Comparison of ENCODE assay signal across 12 cellular contexts in the genomic region with DNA sequence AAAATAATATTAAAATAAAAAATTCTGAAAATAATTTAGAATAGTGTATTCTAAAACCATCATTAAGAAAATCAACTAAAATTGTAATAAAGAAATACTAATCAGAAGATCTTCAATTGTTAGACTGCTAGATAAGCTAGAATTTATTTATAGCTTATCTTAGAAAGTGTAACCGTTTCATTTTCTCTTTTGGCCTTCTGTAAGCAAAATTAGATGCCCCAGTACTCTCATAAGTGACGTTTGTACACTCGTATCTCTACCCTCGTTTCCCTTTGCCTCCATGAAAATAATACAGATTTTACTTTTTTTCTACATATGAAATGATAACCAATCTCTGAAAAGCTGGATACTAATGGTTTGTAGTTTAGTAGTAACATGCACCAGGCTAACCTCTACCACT. TPM values are rescaled to one million over a fixed set of nuclear protein-coding genes. Genes with fewer than 3 reads are reported as not detected.
A peak's percentile ranks its signal among the peaks of the same experiment; 100 is the strongest.
DNase-seq lines count a peak whose midpoint lies in the region; ATAC-seq and TF ChIP-seq lines count a peak whose summit lies in the region.
"Had no signal": no experiment of that assay in that cellular context is flagged by ENCODE, and none has a peak within 500 bp of the region (broad histone marks: within the 10 kb centered on the region; RNA-seq: fewer than 3 reads in every experiment).

No MANE protein-coding gene starts in this region.

- no peaks in the 10 kb centered on the region for H3K9me3 Mint-ChIP-seq in activated T-helper 17 cell treated with anti-CD3 and anti-CD28 coated beads, Interleukin-2, amount 50 U/mL, for 72 hours
- H3K9me3 Mint-ChIP-seq in nephron progenitor cell, result no peaks in the 10 kb centered on the region
- no peaks in the 10 kb centered on the region for H3K9me3 Mint-ChIP-seq in T-cell

- POLR2A ChIA-PET in GM10248 (lab: Yijun Ruan, JAX), result no interaction called here
- POLR2A ChIA-PET in T-cell (lab: Charles Lee), result no interaction called here

- peak; percentile 34 for DNase-seq in GM10248 (ENCODE audit: extremely low spot score)
- no peak for DNase-seq in posterior vena cava (ENCODE audit: low spot score)
- DNase-seq in nephron progenitor cell, result no peak
- DNase-seq in T-cell, result no peak
- no peak for DNase-seq in DMS53 (lab: John Stamatoyannopoulos, UW)
- DNase-seq: NCI-H2029; stimulated activated CD4-positive, alpha-beta T cell treated with anti-CD3 and anti-CD28 coated beads, Interleukin-4, amount 100 ng/mL, for 24 hours; thyroid gland had no signal

- no peaks in the 10 kb centered on the region for H3K27me3 Mint-ChIP-seq in activated T-helper 17 cell treated with anti-CD3 and anti-CD28 coated beads, Interleukin-2, amount 50 U/mL, for 72 hours
- H3K27me3 Mint-ChIP-seq in nephron progenitor cell (ENCODE audit: low read depth, poor library complexity), result no peaks in the 10 kb centered on the region
- H3K27me3 Mint-ChIP-seq in T-cell, result no peaks in the 10 kb centered on the region
- H3K27me3 Mint-ChIP-seq: activated naive CD8-positive, alpha-beta T cell had no signal

- TF ChIP-seq CTCF in GM10248 (IDR thresholded peaks at IDR 0.05; ENCODE audit: control extremely low read depth, extremely low read depth, low read depth, missing control alignments) (no peak), nephron progenitor cell (IDR thresholded peaks at IDR 0.05) (no peak)

- ATAC-seq in GM19452 (IDR thresholded peaks at IDR 0.05; ENCODE audit: unreplicated experiment) (peak; percentile 38), HG03025 (IDR thresholded peaks at IDR 0.05; ENCODE audit: low FRiP score, unreplicated experiment) (peak; percentile 43), T-cell (replicated peaks in 1 of 4) (no peak)
- ATAC-seq in activated T-helper 17 cell treated with anti-CD3 and anti-CD28 coated beads, Interleukin-2, amount 50 U/mL, for 72 hours (replicated peaks), result no peak

- H3K4me1 Mint-ChIP-seq in activated T-helper 17 cell treated with anti-CD3 and anti-CD28 coated beads, Interleukin-2, amount 50 U/mL, for 72 hours, result peaks cover 50% of the 10 kb centered on the region
- H3K4me1 Mint-ChIP-seq in nephron progenitor cell (peaks cover 55% of the 10 kb centered on the region), T-cell (peaks cover 18 to 47% (median 30%) of the 10 kb centered on the region in 3 donors)

- CTCF ChIA-PET in GM10248 (lab: Yijun Ruan, JAX) (interaction anchor here (1.4 to 1.8 kb wide), 4 partner anchors 10 to 102 kb away, joined by 4 to 8 read pairs (median 7); no protein-coding TSS in a partner anchor), T-cell (lab: Charles Lee) (no interaction called here)

- peak overlapping the region; percentile 60 for H3K4me3 Mint-ChIP-seq in activated T-helper 17 cell treated with anti-CD3 and anti-CD28 coated beads, Interleukin-2, amount 50 U/mL, for 72 hours
- H3K4me3 Mint-ChIP-seq in nephron progenitor cell (no peak overlapping the region), T-cell (no peak overlapping the region)
- H3K4me3 Mint-ChIP-seq: activated naive CD8-positive, alpha-beta T cell had no signal

- intact Hi-C loops in posterior vena cava (cut with DNase I), result no loop called here

- H3K36me3 Mint-ChIP-seq in activated T-helper 17 cell treated with anti-CD3 and anti-CD28 coated beads, Interleukin-2, amount 50 U/mL, for 72 hours (ENCODE audit: low read depth), result no peaks in the 10 kb centered on the region
- peaks cover 8% of the 10 kb centered on the region for H3K36me3 Mint-ChIP-seq in nephron progenitor cell (ENCODE audit: low read depth)
- no peaks in the 10 kb centered on the region for H3K36me3 Mint-ChIP-seq in T-cell
- H3K36me3 Mint-ChIP-seq: activated naive CD8-positive, alpha-beta T cell had no signal

- no peak overlapping the region for H3K27ac Mint-ChIP-seq in activated T-helper 17 cell treated with anti-CD3 and anti-CD28 coated beads, Interleukin-2, amount 50 U/mL, for 72 hours
- H3K27ac Mint-ChIP-seq in nephron progenitor cell, result no peak overlapping the region
- no peak overlapping the region for H3K27ac Mint-ChIP-seq in T-cell
- H3K27ac Mint-ChIP-seq: activated naive CD8-positive, alpha-beta T cell had no signal

RNA-seq across cellular contexts. Expression of a gene that starts 19.8 kb away (rescaled TPM):
- total RNA-seq in activated T-helper 17 cell treated with anti-CD3 and anti-CD28 coated beads, Interleukin-2, amount 50 U/mL, for 72 hours, result 10 to 100 TPM; 26.0 to 28.9 TPM
- total RNA-seq in posterior vena cava, result 10 to 100 TPM; 48.5 to 61.5 TPM
- 1 to 10 TPM; 5.9 to 9.3 (median 7.4) TPM for total RNA-seq in T-cell

Comparison
In these comparisons a context has a peak if more than half of its experiments do, and no peak if none do; other contexts are left out.
1. ATAC-seq: peak in GM19452 (single experiment) and HG03025 (single experiment); none in activated T-helper 17 cell treated with anti-CD3 and anti-CD28 coated beads, Interleukin-2, amount 50 U/mL, for 72 hours (single experiment) and T-cell (0 of 4).